8 cellular contexts compared by ENCODE assay signal in genomic region chr22:42443240-42444059, GRCh38. TPM values are rescaled to one million over a fixed set of nuclear protein-coding genes. Genes with fewer than 3 reads are reported as not detected.
DNase-seq lines count a peak whose midpoint lies in the region; ATAC-seq and TF ChIP-seq lines count a peak whose summit lies in the region.

No MANE protein-coding gene starts in this region.

- H3K27me3 Mint-ChIP-seq in T-helper 17 cell, result no peaks in the 10 kb centered on the region

- no peaks in the 10 kb centered on the region for H3K36me3 Mint-ChIP-seq in T-helper 17 cell (ENCODE audit: low read depth)

- peaks cover 14 to 23% (median 20%) of the 10 kb centered on the region in 3 donors for H3K4me1 ChIP-seq in skeletal muscle tissue (ENCODE audit: control insufficient read depth in 3 of 3, insufficient read depth in 3 of 3, low read length in 3 of 3)

- peak; percentile 18 for DNase-seq in GM13976 (ENCODE audit: low spot score)
- DNase-seq in T-helper 17 cell, result no peak
- DNase-seq in fibroblast of pulmonary artery (ENCODE audit: low read depth), result peak; percentile 14
- DNase-seq in HT-29 (ENCODE audit: low spot score), result no peak
- DNase-seq in KBM-7, result no peak
- DNase-seq in NCI-H1105 treated with DMSO at 0.1 percent for 48 hours (lab: John Stamatoyannopoulos, UW), result no peak

- H3K27me3 ChIP-seq in skeletal muscle tissue (ENCODE audit: control insufficient read depth in 3 of 3, insufficient read depth in 3 of 3, low read length in 3 of 3), result peaks cover 14 to 40% (median 33%) of the 10 kb centered on the region in 3 donors

- H3K9me3 ChIP-seq in T-helper 17 cell (ENCODE audit: control insufficient read depth, low read length, poor library complexity, severe bottlenecking) (no peaks in the 10 kb centered on the region), skeletal muscle tissue (ENCODE audit: control insufficient read depth in 3 of 3, low read length in 3 of 3) (no peaks in the 10 kb centered on the region)

- TF ChIP-seq CTCF in GM13976 (IDR thresholded peaks at IDR 0.05; ENCODE audit: borderline replicate concordance, control extremely low read depth, extremely low read depth, insufficient read depth, missing control alignments) (no peak), fibroblast of pulmonary artery (IDR thresholded peaks at IDR 0.05; ENCODE audit: low read length, missing control alignments) (no peak)

- peak overlapping the region in 2 of 3 donors; percentile 19 to 57 for H3K9ac ChIP-seq in skeletal muscle tissue (ENCODE audit: low read depth in 1 of 3, low read length in 3 of 3)

- peak overlapping the region; percentile 92 for H3K27ac Mint-ChIP-seq in T-helper 17 cell

- peaks cover 20% of the 10 kb centered on the region for H3K4me1 Mint-ChIP-seq in T-helper 17 cell

- H3K36me3 ChIP-seq in skeletal muscle tissue (ENCODE audit: control insufficient read depth in 3 of 3, insufficient read depth in 3 of 3, low read length in 3 of 3), result no peaks in the 10 kb centered on the region

- H3K4me3 ChIP-seq in fibroblast of pulmonary artery (replicated peaks; ENCODE audit: low read depth, low read length) (no peak overlapping the region), skeletal muscle tissue (ENCODE audit: low read length in 3 of 3) (peak overlapping the region in 2 of 3 donors; percentile 57 to 61)

- in situ Hi-C loops in GM13976 (cut with MboI; ENCODE audit: low sequenced_read_pairs, unreplicated experiment), result loop anchor here (25.0 kb wide), 1 partner anchor 481 kb away; the partner anchor contains the start of genes SEPTIN3 and SMIM45
- in situ Hi-C loops in KBM-7 (cut with MboI; ENCODE audit: low pct_unique_long_range_greater_than_20kb, low sequenced_read_pairs), result loop anchor here (25.0 kb wide), 1 partner anchor 281 kb away; no protein-coding TSS in a partner anchor

- H3K4me3 Mint-ChIP-seq in T-helper 17 cell, result peak overlapping the region; percentile 87

- ATAC-seq in T-helper 17 cell (peak; percentile 40), HG03354 (IDR thresholded peaks at IDR 0.05; ENCODE audit: poor library complexity, severe bottlenecking, unreplicated experiment) (no peak)

- H3K27ac ChIP-seq in skeletal muscle tissue (ENCODE audit: low read depth, low read length), result no peak overlapping the region

RNA-seq across cellular contexts. Expression of gene NFAM1, which starts 11.2 kb away (rescaled TPM):
- total RNA-seq in T-helper 17 cell (1 to 10 TPM in 1 of 2 donors, under 1 TPM in 1; 0.55 to 2.4 TPM), skeletal muscle tissue (0.52 TPM)
- total RNA-seq in HT-29 (2014; rRNA removed; shearing (Covaris generic)), result not detected in 2 replicates

Comparison
In these comparisons a context has a peak if more than half of its experiments do, and no peak if none do; other contexts are left out.
1. DNase-seq: peak in GM13976 (single experiment) and fibroblast of pulmonary artery (single experiment); none in T-helper 17 cell (0 of 3), HT-29 (single experiment), KBM-7 (single experiment) and NCI-H1105 treated with DMSO at 0.1 percent for 48 hours (single experiment).